Comparison of ENCODE assay signal across 1 cellular context in genomic region chr5:9033524-9033923, GRCh38.
TF ChIP-seq lines count a peak whose summit lies in the region.

No MANE protein-coding gene starts in this region.

TF ChIP-seq in IMR-90, 13 proteins besides CTCF, POLR2A, EP300 and RAD21 (continued from another document):
- TF ChIP-seq SMC3 (IDR thresholded peaks at IDR 0.05; ENCODE audit: low read depth, low read length), result no peak
- no peak for TF ChIP-seq FOS (IDR thresholded peaks at IDR 0.05; ENCODE audit: low read depth, low read length)
- no peak for TF ChIP-seq MAFK (IDR thresholded peaks at IDR 0.05; ENCODE audit: low read depth, low read length)
- TF ChIP-seq USF2 (IDR thresholded peaks at IDR 0.05; ENCODE audit: low read depth, low read length), result no peak
- TF ChIP-seq MAZ (IDR thresholded peaks at IDR 0.05; ENCODE audit: borderline replicate concordance, low read depth, low read length), result no peak
- no peak for TF ChIP-seq CHD1 (IDR thresholded peaks at IDR 0.05; ENCODE audit: low read depth, low read length)
- no peak for TF ChIP-seq MXI1 (IDR thresholded peaks at IDR 0.05; ENCODE audit: borderline replicate concordance, low read depth, low read length)
- no peak for TF ChIP-seq BHLHE40 (IDR thresholded peaks at IDR 0.05; ENCODE audit: low read depth, low read length)
TF ChIP-seq in IMR-90: peak in this region for 0.
